In the genomic region with DNA sequence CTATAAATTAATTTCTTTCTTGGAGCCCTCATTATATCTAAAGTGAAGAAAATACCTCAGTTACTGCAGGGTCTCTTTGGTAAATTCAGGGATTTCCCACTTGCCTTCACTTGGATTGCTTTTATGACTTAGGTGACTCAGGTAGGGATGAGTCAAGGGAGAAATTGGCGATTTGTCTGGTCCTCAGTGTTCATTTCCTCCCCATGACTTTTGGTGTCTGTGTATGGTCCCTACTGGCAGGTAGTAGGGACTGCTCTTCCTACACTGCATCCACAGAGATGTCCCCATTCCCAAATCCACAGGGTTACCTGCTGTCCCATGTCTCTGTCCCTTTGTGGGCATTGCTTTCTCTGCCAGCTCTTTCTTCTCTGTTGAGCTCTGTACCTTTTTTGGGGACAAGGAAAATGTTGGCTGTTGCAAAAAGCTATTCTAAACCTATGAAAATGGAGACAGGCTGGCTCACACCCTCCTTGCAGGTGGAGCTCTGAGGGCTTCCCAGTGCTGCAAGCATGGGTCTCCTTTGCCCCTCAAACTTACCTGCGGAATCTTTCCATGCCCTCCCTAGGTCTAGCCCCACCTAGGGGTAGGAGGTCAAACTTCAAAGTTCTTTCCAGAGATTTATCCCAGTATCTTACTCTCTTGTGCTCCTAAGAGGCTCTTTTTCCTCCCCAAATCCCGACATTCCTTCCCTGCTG, we compare ENCODE assay signal across 1 cellular context.
TF ChIP-seq lines count a peak whose summit lies in the region.

No MANE protein-coding gene starts in this region.

TF ChIP-seq in K562, 482 proteins besides CTCF, POLR2A, EP300 and RAD21:
- no peak for TF ChIP-seq SREBF1 (IDR thresholded peaks at IDR 0.05; ENCODE audit: borderline replicate concordance, low read depth, low read length)
- TF ChIP-seq ZNF324 (CRISPR knock-in tag; IDR thresholded peaks at IDR 0.05), result no peak
- TF ChIP-seq SNRNP70 (optimal IDR thresholded peaks at IDR 0.05; ENCODE audit: low read depth, low read length), result no peak
- no peak for TF ChIP-seq HIVEP1 (CRISPR knock-in tag; IDR thresholded peaks at IDR 0.05)
- TF ChIP-seq FOXJ2 (tag; IDR thresholded peaks at IDR 0.05), result no peak
- no peak for TF ChIP-seq ZNF444 (CRISPR knock-in tag; IDR thresholded peaks at IDR 0.05)
- TF ChIP-seq PCBP1 (IDR thresholded peaks at IDR 0.05; ENCODE audit: low read depth, low read length, poor library complexity, severe bottlenecking), result no peak
- TF ChIP-seq HCFC1 (IDR thresholded peaks at IDR 0.05; ENCODE audit: low read depth, low read length), result no peak
- TF ChIP-seq, protein P1, sequence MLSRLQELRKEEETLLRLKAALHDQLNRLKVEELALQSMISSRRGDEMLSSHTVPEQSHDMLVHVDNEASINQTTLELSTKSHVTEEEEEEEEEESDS (CRISPR knock-in tag; IDR thresholded peaks at IDR 0.05), result no peak
- no peak for TF ChIP-seq ZFPM2 (CRISPR knock-in tag; IDR thresholded peaks at IDR 0.05)
- no peak for TF ChIP-seq ILK (tag; IDR thresholded peaks at IDR 0.05; ENCODE audit: borderline replicate concordance, low read depth)
- no peak for TF ChIP-seq RUNX1 (IDR thresholded peaks at IDR 0.05; ENCODE audit: low read depth)
- TF ChIP-seq, protein P2, sequence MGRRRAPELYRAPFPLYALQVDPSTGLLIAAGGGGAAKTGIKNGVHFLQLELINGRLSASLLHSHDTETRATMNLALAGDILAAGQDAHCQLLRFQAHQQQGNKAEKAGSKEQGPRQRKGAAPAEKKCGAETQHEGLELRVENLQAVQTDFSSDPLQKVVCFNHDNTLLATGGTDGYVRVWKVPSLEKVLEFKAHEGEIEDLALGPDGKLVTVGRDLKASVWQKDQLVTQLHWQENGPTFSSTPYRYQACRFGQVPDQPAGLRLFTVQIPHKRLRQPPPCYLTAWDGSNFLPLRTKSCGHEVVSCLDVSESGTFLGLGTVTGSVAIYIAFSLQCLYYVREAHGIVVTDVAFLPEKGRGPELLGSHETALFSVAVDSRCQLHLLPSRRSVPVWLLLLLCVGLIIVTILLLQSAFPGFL (CRISPR knock-in tag; IDR thresholded peaks at IDR 0.05), result no peak
- TF ChIP-seq ADNP (tag; IDR thresholded peaks at IDR 0.05), result no peak
- TF ChIP-seq ZFP36 (IDR thresholded peaks at IDR 0.05; ENCODE audit: low read depth, low read length, partially characterized antibody), result no peak
- TF ChIP-seq TAL1 (IDR thresholded peaks at IDR 0.05), result no peak
- TF ChIP-seq, protein P3, sequence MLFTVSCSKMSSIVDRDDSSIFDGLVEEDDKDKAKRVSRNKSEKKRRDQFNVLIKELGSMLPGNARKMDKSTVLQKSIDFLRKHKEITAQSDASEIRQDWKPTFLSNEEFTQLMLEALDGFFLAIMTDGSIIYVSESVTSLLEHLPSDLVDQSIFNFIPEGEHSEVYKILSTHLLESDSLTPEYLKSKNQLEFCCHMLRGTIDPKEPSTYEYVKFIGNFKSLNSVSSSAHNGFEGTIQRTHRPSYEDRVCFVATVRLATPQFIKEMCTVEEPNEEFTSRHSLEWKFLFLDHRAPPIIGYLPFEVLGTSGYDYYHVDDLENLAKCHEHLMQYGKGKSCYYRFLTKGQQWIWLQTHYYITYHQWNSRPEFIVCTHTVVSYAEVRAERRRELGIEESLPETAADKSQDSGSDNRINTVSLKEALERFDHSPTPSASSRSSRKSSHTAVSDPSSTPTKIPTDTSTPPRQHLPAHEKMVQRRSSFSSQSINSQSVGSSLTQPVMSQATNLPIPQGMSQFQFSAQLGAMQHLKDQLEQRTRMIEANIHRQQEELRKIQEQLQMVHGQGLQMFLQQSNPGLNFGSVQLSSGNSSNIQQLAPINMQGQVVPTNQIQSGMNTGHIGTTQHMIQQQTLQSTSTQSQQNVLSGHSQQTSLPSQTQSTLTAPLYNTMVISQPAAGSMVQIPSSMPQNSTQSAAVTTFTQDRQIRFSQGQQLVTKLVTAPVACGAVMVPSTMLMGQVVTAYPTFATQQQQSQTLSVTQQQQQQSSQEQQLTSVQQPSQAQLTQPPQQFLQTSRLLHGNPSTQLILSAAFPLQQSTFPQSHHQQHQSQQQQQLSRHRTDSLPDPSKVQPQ (CRISPR knock-in tag; IDR thresholded peaks at IDR 0.05; ENCODE audit: borderline replicate concordance), result no peak
- no peak for TF ChIP-seq XRCC3 (IDR thresholded peaks at IDR 0.05)
